8 cellular contexts compared by ENCODE assay signal in the genomic region with DNA sequence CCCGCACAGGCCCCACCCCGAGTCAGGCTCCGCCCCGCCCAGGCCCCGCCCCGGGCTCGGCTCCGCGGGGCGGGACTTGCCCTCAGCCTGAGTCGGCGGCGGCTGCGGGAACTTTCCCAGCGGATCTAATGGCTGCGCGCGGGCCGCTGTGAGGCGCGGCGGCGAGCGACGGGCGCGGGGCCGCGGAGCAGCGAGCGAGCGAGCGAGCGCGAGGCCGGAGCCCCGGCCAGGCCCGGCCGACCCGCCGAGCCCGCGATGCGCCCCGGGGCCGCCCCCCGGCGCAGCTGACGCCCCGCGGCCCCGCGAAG. TPM values are rescaled to one million over a fixed set of nuclear protein-coding genes. Genes with fewer than 3 reads are reported as not detected.
DNase-seq lines count a peak whose midpoint lies in the region; ATAC-seq and TF ChIP-seq lines count a peak whose summit lies in the region.

A gene with protein sequence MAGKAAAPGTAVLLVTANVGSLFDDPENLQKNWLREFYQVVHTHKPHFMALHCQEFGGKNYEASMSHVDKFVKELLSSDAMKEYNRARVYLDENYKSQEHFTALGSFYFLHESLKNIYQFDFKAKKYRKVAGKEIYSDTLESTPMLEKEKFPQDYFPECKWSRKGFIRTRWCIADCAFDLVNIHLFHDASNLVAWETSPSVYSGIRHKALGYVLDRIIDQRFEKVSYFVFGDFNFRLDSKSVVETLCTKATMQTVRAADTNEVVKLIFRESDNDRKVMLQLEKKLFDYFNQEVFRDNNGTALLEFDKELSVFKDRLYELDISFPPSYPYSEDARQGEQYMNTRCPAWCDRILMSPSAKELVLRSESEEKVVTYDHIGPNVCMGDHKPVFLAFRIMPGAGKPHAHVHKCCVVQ (plus strand): TSS at position 75 of the 308 bp plus-strand sequence. CDS start 310 bp downstream, outside the sequence.

- peak within 1 kb of the TSS; percentile 88 for H3K4me3 Mint-ChIP-seq in stimulated activated naive CD8-positive, alpha-beta T cell treated with anti-CD3 and anti-CD28 coated beads, Interleukin-15, Interleukin-2, amounts not matched to agents 100 ng/mL and 50 ng/mL, for 24 hours
- peak within 1 kb of the TSS; percentile 93 for H3K4me3 Mint-ChIP-seq in MCF 10A (ENCODE audit: unreplicated experiment)

- no peaks in the 10 kb centered on the region for H3K27me3 Mint-ChIP-seq in stimulated activated naive CD8-positive, alpha-beta T cell treated with anti-CD3 and anti-CD28 coated beads, Interleukin-15, Interleukin-2, amounts not matched to agents 100 ng/mL and 50 ng/mL, for 24 hours
- no peaks in the 10 kb centered on the region for H3K27me3 Mint-ChIP-seq in MCF 10A (ENCODE audit: insufficient read depth, unreplicated experiment)

- H3K9me3 ChIP-seq in right lobe of liver: no peaks in the 10 kb centered on the region
- no peaks in the 10 kb centered on the region for H3K9me3 ChIP-seq in thyroid gland

- TF ChIP-seq CTCF in MCF 10A (IDR thresholded peaks at IDR 0.05; ENCODE audit: unreplicated experiment): no peak
- no peak for TF ChIP-seq CTCF in right lobe of liver (IDR thresholded peaks at IDR 0.05)
- no peak for TF ChIP-seq CTCF in thyroid gland (IDR thresholded peaks at IDR 0.05)

- CTCF ChIA-PET in MCF 10A (lab: Yijun Ruan, JAX): no interaction called here

- H3K27ac ChIP-seq in right lobe of liver (peak within 1 kb of the TSS; percentile 76 to 88 (median 80)), thyroid gland (peak within 1 kb of the TSS; percentile 46 to 84 (median 68))

- no CpG with 5 or more reads among the region's 53 CpGs for WGBS in right lobe of liver (ENCODE audit: insufficient coverage, low coverage, low lambda C conversion rate, missing lambda C conversion rate)
- WGBS in thyroid gland, 2 donors: 3% methylated on average over 7 of the region's 53 CpGs; no CpG with 5 or more reads in 1 of the 2 donors

- peaks cover 5% of the 10 kb centered on the region for H3K36me3 Mint-ChIP-seq in stimulated activated naive CD8-positive, alpha-beta T cell treated with anti-CD3 and anti-CD28 coated beads, Interleukin-15, Interleukin-2, amounts not matched to agents 100 ng/mL and 50 ng/mL, for 24 hours (ENCODE audit: low read depth)
- no peaks in the 10 kb centered on the region for H3K36me3 Mint-ChIP-seq in MCF 10A (ENCODE audit: insufficient read depth, unreplicated experiment)

- intact Hi-C loops in MCF 10A (cut with micrococcal nuclease): loop anchor here (2.0 to 10.0 kb wide), 3 partner anchors 57 to 99 kb away; no protein-coding TSS in a partner anchor
- intact Hi-C loops in right lobe of liver (cut with DNase I): loop anchor here in 1 of 2 donors (10.0 kb wide), 1 partner anchor 73 kb away; no protein-coding TSS in a partner anchor
- intact Hi-C loops in thyroid gland (cut with DNase I): loop anchor here (5.0 to 10.0 kb wide), 2 partner anchors 75 to 233 kb away; a partner anchor contains a TSS

- peaks cover 54% of the 10 kb centered on the region for H3K4me1 Mint-ChIP-seq in stimulated activated naive CD8-positive, alpha-beta T cell treated with anti-CD3 and anti-CD28 coated beads, Interleukin-15, Interleukin-2, amounts not matched to agents 100 ng/mL and 50 ng/mL, for 24 hours (ENCODE audit: low read depth)
- H3K4me1 Mint-ChIP-seq in MCF 10A (ENCODE audit: insufficient read depth, unreplicated experiment): peaks cover 55% of the 10 kb centered on the region

- H3K4me1 ChIP-seq in right lobe of liver (peaks cover 0 to 38% (median 16%) of the 10 kb centered on the region in 4 donors), thyroid gland (peaks cover 58 to 74% of the 10 kb centered on the region in 2 donors)

- POLR2A ChIA-PET in MCF 10A (lab: Yijun Ruan, JAX): no interaction called here

- H3K9me3 Mint-ChIP-seq in stimulated activated naive CD8-positive, alpha-beta T cell treated with anti-CD3 and anti-CD28 coated beads, Interleukin-15, Interleukin-2, amounts not matched to agents 100 ng/mL and 50 ng/mL, for 24 hours: no peaks in the 10 kb centered on the region
- no peaks in the 10 kb centered on the region for H3K9me3 Mint-ChIP-seq in MCF 10A (ENCODE audit: unreplicated experiment)

- peak; percentile 14 for TF ChIP-seq POLR2A in right lobe of liver (IDR thresholded peaks at IDR 0.05)
- peak in 1 of 2 donors; percentile 73 for TF ChIP-seq POLR2A in thyroid gland (IDR thresholded peaks at IDR 0.05)

- H3K27me3 ChIP-seq in right lobe of liver (no peaks in the 10 kb centered on the region), thyroid gland (no peaks in the 10 kb centered on the region)

- no peak for ATAC-seq in stimulated activated naive CD8-positive, alpha-beta T cell treated with anti-CD3 and anti-CD28 coated beads, Interleukin-15, Interleukin-2, amounts not matched to agents 100 U/mL and 50 U/mL, for 24 hours
- no peak for ATAC-seq in right lobe of liver
- ATAC-seq in HG02870 (IDR thresholded peaks at IDR 0.05; ENCODE audit: unreplicated experiment): no peak
- ATAC-seq in HG03571 (IDR thresholded peaks at IDR 0.05; ENCODE audit: unreplicated experiment): no peak

- peak within 1 kb of the TSS; percentile 62 to 70 (median 69) for H3K4me3 ChIP-seq in right lobe of liver
- H3K4me3 ChIP-seq in thyroid gland (replicated peaks in 1 of 3): peak within 1 kb of the TSS; percentile 64 to 75 (median 68)

- no TSS peak for BruUV-seq in MCF 10A (replicated peaks; lab: Mats Ljungman, UMichigan)

- DNase-seq in stimulated activated naive CD8-positive, alpha-beta T cell treated with anti-CD3 and anti-CD28 coated beads, Interleukin-15, Interleukin-2, amounts not matched to agents 100 U/mL and 50 U/mL, for 24 hours: no peak
- DNase-seq in MCF 10A (ENCODE audit: unreplicated experiment) (no peak), right lobe of liver (no peak), thyroid gland (no peak), NCI-H526 treated with DMSO at 0.1 percent for 48 hours (lab: John Stamatoyannopoulos, UW) (no peak)

- peak within 1 kb of the TSS; percentile 92 for H3K27ac Mint-ChIP-seq in stimulated activated naive CD8-positive, alpha-beta T cell treated with anti-CD3 and anti-CD28 coated beads, Interleukin-15, Interleukin-2, amounts not matched to agents 100 ng/mL and 50 ng/mL, for 24 hours
- peak within 1 kb of the TSS; percentile 93 for H3K27ac Mint-ChIP-seq in MCF 10A (ENCODE audit: low read depth, unreplicated experiment)

- H3K36me3 ChIP-seq in right lobe of liver: no peaks in the 10 kb centered on the region
- no peaks in the 10 kb centered on the region for H3K36me3 ChIP-seq in thyroid gland

RNA-seq across cellular contexts. Expression of the gene that starts here (rescaled TPM):
- total RNA-seq in MCF 10A (2022): 14.2 and 14.7 TPM in 2 replicates
- total RNA-seq in right lobe of liver: 10 to 100 TPM; 12.5 to 24.6 (median 16.9) TPM
- total RNA-seq in thyroid gland: 10 to 100 TPM; 30.4 to 75.8 (median 41.1) TPM
